Comparison of ENCODE assay signal across 11 cellular contexts in genomic region chr10:99540673-99541531, GRCh38. TPM values are rescaled to one million over a fixed set of nuclear protein-coding genes. Genes with fewer than 3 reads are reported as not detected.
A peak's percentile ranks its signal among the peaks of the same experiment; 100 is the strongest.
DNase-seq lines count a peak whose midpoint lies in the region; ATAC-seq and TF ChIP-seq lines count a peak whose summit lies in the region.
"Had no signal": no experiment of that assay in that cellular context is flagged by ENCODE, and none has a peak within 500 bp of the region (broad histone marks: within the 10 kb centered on the region; RNA-seq: fewer than 3 reads in every experiment).

No MANE protein-coding gene starts in this region.

- H3K4me3 Mint-ChIP-seq in activated T-cell treated with anti-CD3 and anti-CD28 coated beads, Interleukin-2, amount 50 U/mL, for 72 hours, result peak overlapping the region; percentile 19 to 66
- no peak overlapping the region for H3K4me3 Mint-ChIP-seq in T-helper 2 cell treated with Interferon-gamma antibody and Interleukin-4, amounts not matched to agents 5 μg/mL and 100 μg/mL, for 36 hours
- H3K4me3 Mint-ChIP-seq: nephron progenitor cell had no signal

- intact Hi-C loops in left lung (cut with DNase I) (no loop called here), transverse colon (cut with DNase I; ENCODE audit: low total_unique reads) (no loop called here)

- in situ Hi-C loops in transverse colon (cut with MboI; ENCODE audit: low pct_ligation_motif_present in 1 of 4, low pct_unique_long_range_greater_than_20kb in 1 of 4, low sequenced_read_pairs in 3 of 4), result no loop called here

- H3K27me3 ChIP-seq in WERI-Rb-1 (ENCODE audit: insufficient read depth, low read depth, severe bottlenecking), result peaks cover 20% of the 10 kb centered on the region
- H3K27me3 ChIP-seq in left lung, result peaks cover 87 to 98% of the 10 kb centered on the region in 2 donors
- H3K27me3 ChIP-seq in transverse colon, result peaks cover 93% of the 10 kb centered on the region

- WGBS in transverse colon (ENCODE audit: low coverage in 1 of 2), 2 donors, result 21 to 40% methylated on average over 2 to 18 of the region's 47 CpGs

- peaks cover 7 to 29% of the 10 kb centered on the region in 2 donors for H3K4me1 ChIP-seq in left lung
- peaks cover 8 to 38% (median 32%) of the 10 kb centered on the region in 4 donors for H3K4me1 ChIP-seq in transverse colon

- H3K27ac Mint-ChIP-seq in activated T-cell treated with anti-CD3 and anti-CD28 coated beads, Interleukin-2, amount 50 U/mL, for 72 hours, result no peak overlapping the region
- H3K27ac Mint-ChIP-seq in T-helper 2 cell treated with Interferon-gamma antibody and Interleukin-4, amounts not matched to agents 5 μg/mL and 100 μg/mL, for 36 hours, result no peak overlapping the region
- H3K27ac Mint-ChIP-seq: nephron progenitor cell had no signal

- DNase-seq in activated T-cell treated with anti-CD3 and anti-CD28 coated beads, Interleukin-2, amount 50 U/mL, for 72 hours, result no peak
- no peak for DNase-seq in activated T-cell treated with anti-CD3 and anti-CD28 coated beads, Interleukin-2, amount 50 U/mL, for 1 hour
- DNase-seq in WERI-Rb-1, result peak; percentile 72
- no peak for DNase-seq in left lung
- DNase-seq in transverse colon, result peak; percentile 60
- DNase-seq in T-helper 2 cell treated with Interferon-gamma antibody and Interleukin-4, amounts not matched to agents 5 μg/mL and 100 μg/mL, for 36 hours (ENCODE audit: low spot score), result no peak
- DNase-seq: activated CD8-positive, alpha-beta memory T cell treated with anti-CD3 and anti-CD28 coated beads, Interleukin-2, amount 50 U/mL, for 48 hours; NCI-H187 treated with DMSO at 0.1 percent for 48 hours; nephron progenitor cell had no signal

- TF ChIP-seq CTCF in WERI-Rb-1 (IDR thresholded peaks at IDR 0.05; ENCODE audit: low read depth, low read length), result no peak
- TF ChIP-seq CTCF in left lung (IDR thresholded peaks at IDR 0.05), result no peak
- peak in 2 of 5 experiments; percentile 15 to 24 for TF ChIP-seq CTCF in transverse colon (IDR thresholded peaks at IDR 0.05)

- TF ChIP-seq EP300 in transverse colon (IDR thresholded peaks at IDR 0.05; ENCODE audit: low read depth), result no peak

- TF ChIP-seq POLR2A in transverse colon (IDR thresholded peaks at IDR 0.05), result no peak

- no peak overlapping the region for H3K27ac ChIP-seq in WERI-Rb-1
- no peak overlapping the region for H3K27ac ChIP-seq in left lung
- H3K27ac ChIP-seq in transverse colon, result peak overlapping the region; percentile 2 to 56 (median 20)

- H3K9me3 ChIP-seq in WERI-Rb-1 (ENCODE audit: severe bottlenecking) (no peaks in the 10 kb centered on the region), left lung (no peaks in the 10 kb centered on the region), transverse colon (no peaks in the 10 kb centered on the region)

- H3K36me3 Mint-ChIP-seq in activated T-cell treated with anti-CD3 and anti-CD28 coated beads, Interleukin-2, amount 50 U/mL, for 72 hours (ENCODE audit: insufficient read depth in 2 of 2), result no peaks in the 10 kb centered on the region
- no peaks in the 10 kb centered on the region for H3K36me3 Mint-ChIP-seq in T-helper 2 cell treated with Interferon-gamma antibody and Interleukin-4, amounts not matched to agents 5 μg/mL and 100 μg/mL, for 36 hours (ENCODE audit: low read depth)

- H3K4me1 Mint-ChIP-seq in activated T-cell treated with anti-CD3 and anti-CD28 coated beads, Interleukin-2, amount 50 U/mL, for 72 hours (ENCODE audit: low read depth), result peaks cover 7% of the 10 kb centered on the region
- H3K4me1 Mint-ChIP-seq in T-helper 2 cell treated with Interferon-gamma antibody and Interleukin-4, amounts not matched to agents 5 μg/mL and 100 μg/mL, for 36 hours (ENCODE audit: low read depth), result peaks cover 4% of the 10 kb centered on the region

- H3K27me3 Mint-ChIP-seq in activated T-cell treated with anti-CD3 and anti-CD28 coated beads, Interleukin-2, amount 50 U/mL, for 72 hours (ENCODE audit: low read depth), result peaks cover 78% of the 10 kb centered on the region
- peaks cover 80% of the 10 kb centered on the region for H3K27me3 Mint-ChIP-seq in T-helper 2 cell treated with Interferon-gamma antibody and Interleukin-4, amounts not matched to agents 5 μg/mL and 100 μg/mL, for 36 hours (ENCODE audit: low read depth)

- H3K4me3 ChIP-seq in WERI-Rb-1 (ENCODE audit: low read depth, low read length) (peak overlapping the region; percentile 54), left lung (no peak overlapping the region), transverse colon (peak overlapping the region; percentile 17 to 47 (median 30))

- no peaks in the 10 kb centered on the region for H3K9me3 Mint-ChIP-seq in activated T-cell treated with anti-CD3 and anti-CD28 coated beads, Interleukin-2, amount 50 U/mL, for 72 hours
- H3K9me3 Mint-ChIP-seq in T-helper 2 cell treated with Interferon-gamma antibody and Interleukin-4, amounts not matched to agents 5 μg/mL and 100 μg/mL, for 36 hours, result no peaks in the 10 kb centered on the region
- H3K9me3 Mint-ChIP-seq: nephron progenitor cell had no signal

- peak; percentile 36 to 38 for ATAC-seq in activated T-cell treated with anti-CD3 and anti-CD28 coated beads, Interleukin-2, amount 50 U/mL, for 72 hours (replicated peaks in 1 of 2)
- ATAC-seq in left lung (peak; percentile 88), GM21529 (IDR thresholded peaks at IDR 0.05; ENCODE audit: unreplicated experiment) (no peak), HG03521 (IDR thresholded peaks at IDR 0.05; ENCODE audit: unreplicated experiment) (no peak)

- H3K36me3 ChIP-seq in WERI-Rb-1, result no peaks in the 10 kb centered on the region
- H3K36me3 ChIP-seq in left lung, result no peaks in the 10 kb centered on the region
- H3K36me3 ChIP-seq in transverse colon, result no peaks in the 10 kb centered on the region

RNA-seq across cellular contexts. Expression of gene NKX2-3, which starts 8.2 kb away (rescaled TPM):
- total RNA-seq in activated T-cell treated with anti-CD3 and anti-CD28 coated beads, Interleukin-2, amount 50 U/mL, for 72 hours, result not detected
- total RNA-seq in left lung (not detected), transverse colon (10 to 100 TPM in 2 of 4 donors, 1 to 10 TPM in 2; 7.0 to 11.1 (median 9.7) TPM)

Comparison
In these comparisons a context has a peak if more than half of its experiments do, and no peak if none do; other contexts are left out.
1. ATAC-seq: peak in activated T-cell treated with anti-CD3 and anti-CD28 coated beads, Interleukin-2, amount 50 U/mL, for 72 hours (2 of 2) and left lung (single experiment); none in GM21529 (single experiment) and HG03521 (single experiment).
2. DNase-seq: peak in WERI-Rb-1 (single experiment) and transverse colon (single experiment); none in activated T-cell treated with anti-CD3 and anti-CD28 coated beads, Interleukin-2, amount 50 U/mL, for 72 hours (0 of 2), activated T-cell treated with anti-CD3 and anti-CD28 coated beads, Interleukin-2, amount 50 U/mL, for 1 hour (single experiment), left lung (0 of 2) and T-helper 2 cell treated with Interferon-gamma antibody and Interleukin-4, amounts not matched to agents 5 μg/mL and 100 μg/mL, for 36 hours (single experiment).
3. H3K27ac ChIP-seq: peak in transverse colon (4 of 4); none in WERI-Rb-1 (single experiment) and left lung (0 of 2).
4. H3K4me3 ChIP-seq: peak in WERI-Rb-1 (single experiment) and transverse colon (4 of 4); none in left lung (0 of 2).
5. RNA of gene NKX2-3, which starts 8.2 kb away (total RNA-seq): 7.0 to 11.1 TPM in transverse colon; not detected in left lung and not detected in activated T-cell treated with anti-CD3 and anti-CD28 coated beads, Interleukin-2, amount 50 U/mL, for 72 hours; every median in the first group is over 4 times any median in the second.